8 cellular contexts compared by ENCODE assay signal in genomic region chr14:101628471-101628966, GRCh38.
A peak's percentile ranks its signal among the peaks of the same experiment; 100 is the strongest.
DNase-seq lines count a peak whose midpoint lies in the region; ATAC-seq and TF ChIP-seq lines count a peak whose summit lies in the region.

No MANE protein-coding gene starts in this region.

- no peak overlapping the region for H3K27ac ChIP-seq in endodermal cell (ENCODE audit: low read depth, low read length)

- DNase-seq in NCI-H2196 (lab: John Stamatoyannopoulos, UW; ENCODE audit: unreplicated experiment) (peak; percentile 42), NCI-H2196 treated with DMSO at 0.1 percent for 48 hours (lab: John Stamatoyannopoulos, UW; ENCODE audit: unreplicated experiment) (no peak), NCI-H774 (lab: John Stamatoyannopoulos, UW) (peak; percentile 63), endodermal cell (peak; percentile 93), mucosa of descending colon (peak; percentile 74 to 84 (median 79))
- peak; percentile 54 to 63 (median 60) for DNase-seq in activated CD8-positive, alpha-beta memory T cell treated with anti-CD3 and anti-CD28 coated beads for 48 hours (ENCODE audit: low read depth in 2 of 3, low spot score in 2 of 3)
- DNase-seq in stimulated activated CD8-positive, alpha-beta memory T cell treated with anti-CD3 and anti-CD28 coated beads, Interleukin-2, amount 100 ng/mL, for 1 hour (ENCODE audit: low read depth in 2 of 2), result peak; percentile 48 to 58

- no peaks in the 10 kb centered on the region for H3K4me1 ChIP-seq in endodermal cell (ENCODE audit: control insufficient read depth, insufficient read depth, low read length)
- H3K4me1 ChIP-seq in mucosa of descending colon (ENCODE audit: low read depth), result peaks cover 10% of the 10 kb centered on the region

- H3K4me3 ChIP-seq in endodermal cell (ENCODE audit: low read length), result no peak overlapping the region
- H3K4me3 ChIP-seq in mucosa of descending colon, result no peak overlapping the region

- peaks cover 6% of the 10 kb centered on the region for H3K4me1 Mint-ChIP-seq in endodermal cell

- H3K36me3 Mint-ChIP-seq in endodermal cell (ENCODE audit: low read depth), result no peaks in the 10 kb centered on the region

- H3K27ac Mint-ChIP-seq in endodermal cell, result no peak overlapping the region

- ATAC-seq in HG03342 (IDR thresholded peaks at IDR 0.05; ENCODE audit: unreplicated experiment) (peak; percentile 84), mucosa of descending colon (peak; percentile 97)

- peaks cover 12% of the 10 kb centered on the region for H3K27me3 Mint-ChIP-seq in endodermal cell (ENCODE audit: insufficient read depth)

- H3K27me3 ChIP-seq in endodermal cell (ENCODE audit: control insufficient read depth, insufficient read depth, low read length, poor library complexity, severe bottlenecking), result peaks cover 3% of the 10 kb centered on the region

- no peaks in the 10 kb centered on the region for H3K9me3 Mint-ChIP-seq in endodermal cell

- 18 to 21% methylated on average over 38 to 44 of the region's 44 CpGs for WGBS in endodermal cell (ENCODE audit: insufficient coverage in 1 of 2, insufficient read length in 1 of 2), 2 experiments

- H3K4me3 Mint-ChIP-seq in endodermal cell, result no peak overlapping the region

- intact Hi-C loops in mucosa of descending colon (cut with DNase I, micrococcal nuclease), result loop anchor here in 1 of 2 donors (10.0 kb wide), 3 partner anchors 774 to 1244 kb away; no protein-coding TSS in a partner anchor

- H3K36me3 ChIP-seq in endodermal cell (ENCODE audit: control insufficient read depth, insufficient read depth, low read length) (no peaks in the 10 kb centered on the region), mucosa of descending colon (ENCODE audit: low read depth) (no peaks in the 10 kb centered on the region)

- no peak overlapping the region for H3K9ac ChIP-seq in endodermal cell (ENCODE audit: extremely low read depth, low read length, poor library complexity, severe bottlenecking)

- peak; percentile 100 for TF ChIP-seq CTCF in endodermal cell (conservative IDR thresholded peaks at IDR 0.05)
- TF ChIP-seq CTCF in mucosa of descending colon (IDR thresholded peaks at IDR 0.05), result peak; percentile 99

- H3K9me3 ChIP-seq in endodermal cell (ENCODE audit: control insufficient read depth, low read length) (no peaks in the 10 kb centered on the region), mucosa of descending colon (no peaks in the 10 kb centered on the region)
